27 cellular contexts compared by ENCODE assay signal in genomic region chrX:819684-820083, GRCh38.
"Had no signal": no experiment of that assay in that cellular context is flagged by ENCODE, and none has a peak within 500 bp of the region (broad histone marks: within the 10 kb centered on the region; RNA-seq: fewer than 3 reads in every experiment).

No MANE protein-coding gene starts in this region.

- H3K9me3 ChIP-seq: neutrophil, ovary, right lobe of liver had no signal

- DNase-seq: islet precursor cell; left ventricle myocardium inferior; mesendoderm; naive B cell; natural killer cell; nephron progenitor cell; occipital lobe; ovary; right lobe of liver; stimulated activated CD4-positive, alpha-beta T cell treated with anti-CD3 and anti-CD28 coated beads, Interleukin-1b, Interleukin-23, amount 100 ng/mL, for 48 hours; stimulated activated CD4-positive, alpha-beta T cell treated with anti-CD3 and anti-CD28 coated beads, Interleukin-2, amount 100 ng/mL, for 48 hours; stimulated activated CD4-positive, alpha-beta T cell treated with anti-CD3 and anti-CD28 coated beads, Interleukin-4, amount 100 ng/mL, for 4 hours; stimulated activated CD8-positive, alpha-beta memory T cell treated with anti-CD3 and anti-CD28 coated beads, Interleukin-4, amount 100 ng/mL, for 48 hours; stimulated activated naive CD4-positive, alpha-beta T cell treated with Interleukin-2 at 50 U/mL for 16 hours; stimulated activated naive CD8-positive, alpha-beta T cell treated with anti-CD3 and anti-CD28 coated beads, Interleukin-15, amount 100 ng/mL, for 72 hours; substantia nigra; upper lobe of left lung had no signal

- H3K4me3 ChIP-seq: hepatocyte, left ventricle myocardium inferior, lung, neural progenitor cell, ovary, right atrium auricular region, right lobe of liver, smooth muscle cell, tibial nerve, upper lobe of left lung had no signal

- H3K9ac ChIP-seq: neural progenitor cell had no signal

- H3K4me3 Mint-ChIP-seq: mesothelial cell of epicardium; naive B cell; natural killer cell; nephron progenitor cell; neural progenitor cell; stimulated activated memory B cell treated with anti-CD40 and anti-IgM and Interleukin-4, amounts not matched to agents 10 μg/mL and 1 μg/mL and 100 μg/mL, for 72 hours; stimulated activated naive CD8-positive, alpha-beta T cell treated with anti-CD3 and anti-CD28 coated beads, Interleukin-15, amount 100 ng/mL, for 72 hours had no signal

- H3K36me3 ChIP-seq: left ventricle myocardium inferior, neural progenitor cell, neutrophil, ovary, right atrium auricular region, right lobe of liver, tibial nerve, upper lobe of left lung had no signal

- H3K4me1 Mint-ChIP-seq: mesothelial cell of epicardium; naive B cell; natural killer cell; nephron progenitor cell; neural progenitor cell; stimulated activated memory B cell treated with anti-CD40 and anti-IgM and Interleukin-4, amounts not matched to agents 10 μg/mL and 1 μg/mL and 100 μg/mL, for 72 hours; stimulated activated naive CD8-positive, alpha-beta T cell treated with anti-CD3 and anti-CD28 coated beads, Interleukin-15, amount 100 ng/mL, for 72 hours had no signal

- H3K27me3 ChIP-seq: hepatocyte, neural progenitor cell, neutrophil, ovary, right atrium auricular region, right lobe of liver, tibial nerve, upper lobe of left lung had no signal

- H3K27ac ChIP-seq: hepatocyte, left ventricle myocardium inferior, neural progenitor cell, neutrophil, ovary, right atrium auricular region, right lobe of liver, tibial nerve, upper lobe of left lung had no signal

- H3K27ac Mint-ChIP-seq: mesothelial cell of epicardium; natural killer cell; nephron progenitor cell; neural progenitor cell; progenitor cell of endocrine pancreas; stimulated activated memory B cell treated with anti-CD40 and anti-IgM and Interleukin-4, amounts not matched to agents 10 μg/mL and 1 μg/mL and 100 μg/mL, for 72 hours; stimulated activated naive CD8-positive, alpha-beta T cell treated with anti-CD3 and anti-CD28 coated beads, Interleukin-15, amount 100 ng/mL, for 72 hours had no signal

- H3K36me3 Mint-ChIP-seq: mesothelial cell of epicardium; naive B cell; natural killer cell; neural progenitor cell; stimulated activated memory B cell treated with anti-CD40 and anti-IgM and Interleukin-4, amounts not matched to agents 10 μg/mL and 1 μg/mL and 100 μg/mL, for 72 hours had no signal

- ATAC-seq: natural killer cell; right lobe of liver; stimulated activated memory B cell treated with anti-CD40 and anti-IgM and Interleukin-4, amounts not matched to agents 10 μg/mL and 1 μg/mL and 100 μg/mL, for 72 hours; stimulated activated naive CD8-positive, alpha-beta T cell treated with anti-CD3 and anti-CD28 coated beads, Interleukin-15, amount 100 ng/mL, for 72 hours had no signal

- H3K27me3 Mint-ChIP-seq: naive B cell; stimulated activated memory B cell treated with anti-CD40 and anti-IgM and Interleukin-4, amounts not matched to agents 10 μg/mL and 1 μg/mL and 100 μg/mL, for 72 hours; stimulated activated naive CD8-positive, alpha-beta T cell treated with anti-CD3 and anti-CD28 coated beads, Interleukin-15, amount 100 ng/mL, for 72 hours had no signal

- H3K4me1 ChIP-seq: left ventricle myocardium inferior, neural progenitor cell, right atrium auricular region, right lobe of liver, tibial nerve, upper lobe of left lung had no signal
